Comparison of ENCODE assay signal across 14 cellular contexts in genomic region chr4:53586121-53586816, GRCh38. TPM values are rescaled to one million over a fixed set of nuclear protein-coding genes. Genes with fewer than 3 reads are reported as not detected.
A peak's percentile ranks its signal among the peaks of the same experiment; 100 is the strongest.
DNase-seq lines count a peak whose midpoint lies in the region; ATAC-seq and TF ChIP-seq lines count a peak whose summit lies in the region.
"Had no signal": no experiment of that assay in that cellular context is flagged by ENCODE, and none has a peak within 500 bp of the region (broad histone marks: within the 10 kb centered on the region; RNA-seq: fewer than 3 reads in every experiment).

No MANE protein-coding gene starts in this region.

- H3K27me3 Mint-ChIP-seq in endothelial cell (ENCODE audit: unreplicated experiment): peaks cover 4% of the 10 kb centered on the region
- H3K27me3 Mint-ChIP-seq in nephron (ENCODE audit: low read depth): no peaks in the 10 kb centered on the region

- no peak overlapping the region for H3K27ac Mint-ChIP-seq in endothelial cell (ENCODE audit: unreplicated experiment)
- peak overlapping the region; percentile 10 to 66 (median 40) for H3K27ac Mint-ChIP-seq in nephron
- H3K27ac Mint-ChIP-seq: activated CD4-positive, alpha-beta memory T cell treated with anti-CD3 and anti-CD28 coated beads, Interleukin-2, amount 10 ng/mL, durations not matched to agents 7 days and 5 days; activated naive CD8-positive, alpha-beta T cell; endodermal cell; immature natural killer cell; T-helper 1 cell treated with Interleukin-12 subunit alpha and Interleukin-12 subunit beta and Interleukin-4 antibody, amounts not matched to agents 30 μg/mL and 1 μg/mL, for 36 hours had no signal

- peak; percentile 95 for DNase-seq in EL
- DNase-seq in NCI-H526 treated with DMSO at 0.1 percent for 48 hours (lab: John Stamatoyannopoulos, UW): peak; percentile 63
- no peak for DNase-seq in endothelial cell (ENCODE audit: low spot score)
- no peak for DNase-seq in dorsolateral prefrontal cortex
- DNase-seq in activated naive CD4-positive, alpha-beta T cell (lab: John Stamatoyannopoulos, UW): no peak
- DNase-seq: activated CD4-positive, alpha-beta memory T cell treated with anti-CD3 and anti-CD28 coated beads, Interleukin-2, amount 10 ng/mL, durations not matched to agents 7 days and 5 days; endodermal cell; immature natural killer cell had no signal

- H3K27ac ChIP-seq in dorsolateral prefrontal cortex: no peak overlapping the region

- no peak for ATAC-seq in HG02610 (IDR thresholded peaks at IDR 0.05; ENCODE audit: unreplicated experiment)
- ATAC-seq in HG03442 (IDR thresholded peaks at IDR 0.05; ENCODE audit: unreplicated experiment): no peak

- H3K4me3 ChIP-seq in dorsolateral prefrontal cortex: no peak overlapping the region

- H3K4me1 Mint-ChIP-seq in endothelial cell (ENCODE audit: unreplicated experiment) (peaks cover 69% of the 10 kb centered on the region), nephron (peaks cover 61% of the 10 kb centered on the region)
- H3K4me1 Mint-ChIP-seq: activated CD4-positive, alpha-beta memory T cell treated with anti-CD3 and anti-CD28 coated beads, Interleukin-2, amount 10 ng/mL, durations not matched to agents 7 days and 5 days had no signal

- H3K4me3 Mint-ChIP-seq in endothelial cell (ENCODE audit: unreplicated experiment) (peak overlapping the region; percentile 9), nephron (no peak overlapping the region)
- H3K4me3 Mint-ChIP-seq: activated CD4-positive, alpha-beta memory T cell treated with anti-CD3 and anti-CD28 coated beads, Interleukin-2, amount 10 ng/mL, durations not matched to agents 7 days and 5 days; activated naive CD8-positive, alpha-beta T cell; endodermal cell; immature natural killer cell; neural crest cell; T-helper 1 cell treated with Interleukin-12 subunit alpha and Interleukin-12 subunit beta and Interleukin-4 antibody, amounts not matched to agents 30 μg/mL and 1 μg/mL, for 36 hours had no signal

- peaks cover 6% of the 10 kb centered on the region for H3K36me3 Mint-ChIP-seq in endothelial cell (ENCODE audit: low read depth, unreplicated experiment)
- no peaks in the 10 kb centered on the region for H3K36me3 Mint-ChIP-seq in nephron (ENCODE audit: low read depth)
- H3K36me3 Mint-ChIP-seq: activated naive CD8-positive, alpha-beta T cell had no signal

- peaks cover 0 to 5% (median 0%) of the 10 kb centered on the region in 45 donors for H3K27me3 ChIP-seq in dorsolateral prefrontal cortex

- intact Hi-C loops in dorsolateral prefrontal cortex (cut with DNase I): no loop called here

- TF ChIP-seq CTCF in endothelial cell (IDR thresholded peaks at IDR 0.05; ENCODE audit: unreplicated experiment): no peak
- TF ChIP-seq CTCF in nephron (IDR thresholded peaks at IDR 0.05; ENCODE audit: unreplicated experiment in 3 of 3): no peak
- no peak for TF ChIP-seq CTCF in dorsolateral prefrontal cortex (IDR thresholded peaks at IDR 0.05 in 54 of 56, conservative IDR thresholded peaks at IDR 0.05 in 2 of 56; ENCODE audit: low read depth in 1 of 56, partially characterized antibody in 56 of 56)

- H3K9me3 Mint-ChIP-seq in endothelial cell (ENCODE audit: unreplicated experiment): no peaks in the 10 kb centered on the region
- H3K9me3 Mint-ChIP-seq in nephron: no peaks in the 10 kb centered on the region
- H3K9me3 Mint-ChIP-seq: activated CD4-positive, alpha-beta memory T cell treated with anti-CD3 and anti-CD28 coated beads, Interleukin-2, amount 10 ng/mL, durations not matched to agents 7 days and 5 days; endodermal cell; neural crest cell; T-helper 1 cell treated with Interleukin-12 subunit alpha and Interleukin-12 subunit beta and Interleukin-4 antibody, amounts not matched to agents 30 μg/mL and 1 μg/mL, for 36 hours had no signal

RNA-seq across cellular contexts. Expression of gene LNX1, which starts 5.0 kb away (rescaled TPM):
- total RNA-seq in endothelial cell (ENCODE audit: unreplicated experiment) (25.7 TPM), dorsolateral prefrontal cortex (10 to 100 TPM; 16.5 to 71.2 (median 43.8) TPM)
- total RNA-seq: activated CD4-positive, alpha-beta memory T cell treated with anti-CD3 and anti-CD28 coated beads, Interleukin-2, amount 10 ng/mL, durations not matched to agents 7 days and 5 days; neural crest cell had no signal

Comparison
In these comparisons a context has a peak if more than half of its experiments do, and no peak if none do; other contexts are left out.
1. DNase-seq: peak in EL (single experiment) and NCI-H526 treated with DMSO at 0.1 percent for 48 hours (single experiment); none in endothelial cell (single experiment), dorsolateral prefrontal cortex (0 of 10) and activated naive CD4-positive, alpha-beta T cell (0 of 4).